ENCODE assay signal across 1 cellular context in genomic region chr9:35161713-35162604, GRCh38.
A peak's percentile ranks its signal among the peaks of the same experiment; 100 is the strongest.
TF ChIP-seq lines count a peak whose summit lies in the region.

TSS of gene UNC13B (plus strand) at chr9:35162009. CDS start at chr9:35162284, 275 bp downstream.

TF ChIP-seq in K562, 482 proteins besides CTCF, POLR2A, EP300 and RAD21 (continued from another document and continues in another):
- TF ChIP-seq VEZF1 (CRISPR knock-in tag; IDR thresholded peaks at IDR 0.05) (peak; percentile 95), EHMT2 (IDR thresholded peaks at IDR 0.05) (no peak), ZSCAN29 (IDR thresholded peaks at IDR 0.05) (no peak), HIVEP1 (CRISPR knock-in tag; IDR thresholded peaks at IDR 0.05) (no peak), TCF7L2 (IDR thresholded peaks at IDR 0.05; ENCODE audit: low read depth, low read length) (no peak), ZBTB2 (IDR thresholded peaks at IDR 0.05) (no peak), NR1H2 (CRISPR knock-in tag; IDR thresholded peaks at IDR 0.05) (no peak), PML (IDR thresholded peaks at IDR 0.05; ENCODE audit: low read length) (no peak), PTRF (tag; IDR thresholded peaks at IDR 0.05) (no peak), FOXA3 (CRISPR knock-in tag; conservative IDR thresholded peaks at IDR 0.05 in 1 of 2, IDR thresholded peaks at IDR 0.05 in 1 of 2) (no peak), FOXA1 (IDR thresholded peaks at IDR 0.05; ENCODE audit: borderline replicate concordance) (no peak), NCOA6 (IDR thresholded peaks at IDR 0.05) (no peak), RBBP5 (IDR thresholded peaks at IDR 0.05; ENCODE audit: borderline replicate concordance, insufficient read depth, low read length, poor library complexity, severe bottlenecking) (peak; percentile 79), ZC3H8 (IDR thresholded peaks at IDR 0.05) (no peak), MED1 (CRISPR knock-in tag; IDR thresholded peaks at IDR 0.05; ENCODE audit: borderline replicate concordance) (no peak), IRF9 (tag; IDR thresholded peaks at IDR 0.05) (no peak), ZNF121 (CRISPR knock-in tag; conservative IDR thresholded peaks at IDR 0.05) (no peak), ARID2 (IDR thresholded peaks at IDR 0.05) (no peak), POLR2H (tag; IDR thresholded peaks at IDR 0.05; ENCODE audit: low read depth) (peak; percentile 35; the same call in 1 of the 2 replicates), EWSR1 (IDR thresholded peaks at IDR 0.05; ENCODE audit: borderline replicate concordance, low read depth, partially characterized antibody) (no peak), DACH1 (IDR thresholded peaks at IDR 0.05; ENCODE audit: partially characterized antibody) (no peak), ZNF217 (CRISPR knock-in tag; IDR thresholded peaks at IDR 0.05) (no peak), TAF9B (IDR thresholded peaks at IDR 0.05; ENCODE audit: partially characterized antibody) (peak; percentile 55), ZNF133 (CRISPR knock-in tag; IDR thresholded peaks at IDR 0.05) (no peak), SNIP1 (IDR thresholded peaks at IDR 0.05; ENCODE audit: low read depth) (no peak), FOXK2 (conservative IDR thresholded peaks at IDR 0.05 in 1 of 2, IDR thresholded peaks at IDR 0.05 in 1 of 2; ENCODE audit: low read depth in 2 of 2) (no peak), STAT5A (IDR thresholded peaks at IDR 0.05; ENCODE audit: borderline replicate concordance, low read length) (no peak), HES1 (IDR thresholded peaks at IDR 0.05; ENCODE audit: low read depth) (no peak), BRCA1 (IDR thresholded peaks at IDR 0.05) (no peak), BRCA1 (CRISPR knock-in tag; IDR thresholded peaks at IDR 0.05) (no peak), MTF1 (CRISPR knock-in tag; IDR thresholded peaks at IDR 0.05; ENCODE audit: borderline replicate concordance) (no peak), MYBL2 (IDR thresholded peaks at IDR 0.05; ENCODE audit: low read depth) (no peak), MYBL2 (CRISPR knock-in tag; IDR thresholded peaks at IDR 0.05; ENCODE audit: borderline replicate concordance) (no peak), XRCC3 (IDR thresholded peaks at IDR 0.05) (no peak), HNRNPUL1 (IDR thresholded peaks at IDR 0.05; ENCODE audit: low read length) (no peak), HDAC3 (IDR thresholded peaks at IDR 0.05; ENCODE audit: borderline replicate concordance, partially characterized antibody) (no peak), CBFA2T2 (conservative IDR thresholded peaks at IDR 0.05) (no peak), ATF4 (CRISPR knock-in tag; IDR thresholded peaks at IDR 0.05) (no peak), HDAC6 (IDR thresholded peaks at IDR 0.05; ENCODE audit: low read depth, low read length) (no peak), RB1 (IDR thresholded peaks at IDR 0.05; ENCODE audit: low read depth) (no peak), ZNF239 (CRISPR knock-in tag; IDR thresholded peaks at IDR 0.05) (no peak), PRPF4 (IDR thresholded peaks at IDR 0.05; ENCODE audit: insufficient read depth, low read depth, low read length, poor library complexity, severe bottlenecking) (no peak), POLR2G (IDR thresholded peaks at IDR 0.05; ENCODE audit: low read depth, low read length) (peak; percentile 93), NONO (IDR thresholded peaks at IDR 0.05; ENCODE audit: low read depth in 2 of 2, low read length in 1 of 2) (peak in 1 of 2 experiments; percentile 52; a peak in 1 of 4 replicates), FOXJ2 (tag; IDR thresholded peaks at IDR 0.05) (no peak)
- TF ChIP-seq, protein P1, sequence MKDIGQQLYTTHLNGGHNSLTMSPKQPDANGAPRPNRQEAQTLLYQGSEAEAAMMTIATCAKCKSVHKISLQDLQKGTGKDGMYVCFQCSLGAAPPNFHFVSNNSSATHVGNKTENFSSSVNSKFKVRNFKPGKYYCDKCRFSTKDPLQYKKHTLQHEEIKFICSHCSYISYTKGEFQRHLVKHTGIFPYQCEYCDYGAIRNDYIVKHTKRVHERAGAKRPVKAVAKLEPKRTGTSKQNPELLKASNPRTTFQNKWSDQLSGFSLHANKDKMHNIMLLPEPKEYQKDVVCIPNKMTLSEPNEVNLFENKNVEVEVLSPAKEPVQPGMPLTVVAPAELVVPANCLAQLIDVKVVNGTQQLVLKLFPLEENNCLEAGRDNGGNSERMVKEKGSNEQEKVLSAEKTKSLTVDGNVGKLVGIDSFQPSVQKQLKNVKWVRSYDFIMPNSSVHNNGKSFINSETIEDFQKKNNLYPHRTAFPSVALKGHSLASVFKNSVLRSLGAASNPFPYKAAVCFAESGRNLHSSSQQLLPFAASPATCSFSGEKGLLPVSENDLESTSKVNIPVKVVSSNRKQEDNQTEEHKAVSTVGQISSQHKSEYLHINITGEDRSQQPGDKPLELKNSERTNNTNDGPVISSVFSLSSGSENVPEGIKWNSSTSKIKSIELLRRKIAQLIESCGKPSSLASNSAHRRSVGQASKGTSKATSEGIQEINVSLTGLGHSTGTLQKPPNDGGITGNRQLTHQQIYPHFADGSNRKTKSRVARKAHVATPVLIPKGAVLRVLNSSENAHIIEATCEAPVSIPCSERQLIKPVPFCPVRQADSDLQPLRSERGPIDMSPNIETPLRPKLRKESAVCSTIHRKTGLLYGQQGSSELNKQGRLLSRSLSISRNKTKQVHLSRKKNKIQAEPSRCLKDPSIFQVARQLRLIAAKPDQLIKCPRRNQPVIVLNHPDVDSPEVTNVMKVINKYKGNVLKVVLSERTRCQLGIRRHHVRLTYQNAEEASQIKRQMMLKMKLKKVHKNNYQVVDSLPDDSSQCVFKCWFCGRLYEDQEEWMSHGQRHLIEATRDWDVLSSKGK (CRISPR knock-in tag; IDR thresholded peaks at IDR 0.05): no peak
- TF ChIP-seq, protein P2, sequence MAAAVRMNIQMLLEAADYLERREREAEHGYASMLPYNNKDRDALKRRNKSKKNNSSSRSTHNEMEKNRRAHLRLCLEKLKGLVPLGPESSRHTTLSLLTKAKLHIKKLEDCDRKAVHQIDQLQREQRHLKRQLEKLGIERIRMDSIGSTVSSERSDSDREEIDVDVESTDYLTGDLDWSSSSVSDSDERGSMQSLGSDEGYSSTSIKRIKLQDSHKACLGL (CRISPR knock-in tag; IDR thresholded peaks at IDR 0.05; ENCODE audit: borderline replicate concordance, poor library complexity, severe bottlenecking): no peak
- TF ChIP-seq, protein P3, sequence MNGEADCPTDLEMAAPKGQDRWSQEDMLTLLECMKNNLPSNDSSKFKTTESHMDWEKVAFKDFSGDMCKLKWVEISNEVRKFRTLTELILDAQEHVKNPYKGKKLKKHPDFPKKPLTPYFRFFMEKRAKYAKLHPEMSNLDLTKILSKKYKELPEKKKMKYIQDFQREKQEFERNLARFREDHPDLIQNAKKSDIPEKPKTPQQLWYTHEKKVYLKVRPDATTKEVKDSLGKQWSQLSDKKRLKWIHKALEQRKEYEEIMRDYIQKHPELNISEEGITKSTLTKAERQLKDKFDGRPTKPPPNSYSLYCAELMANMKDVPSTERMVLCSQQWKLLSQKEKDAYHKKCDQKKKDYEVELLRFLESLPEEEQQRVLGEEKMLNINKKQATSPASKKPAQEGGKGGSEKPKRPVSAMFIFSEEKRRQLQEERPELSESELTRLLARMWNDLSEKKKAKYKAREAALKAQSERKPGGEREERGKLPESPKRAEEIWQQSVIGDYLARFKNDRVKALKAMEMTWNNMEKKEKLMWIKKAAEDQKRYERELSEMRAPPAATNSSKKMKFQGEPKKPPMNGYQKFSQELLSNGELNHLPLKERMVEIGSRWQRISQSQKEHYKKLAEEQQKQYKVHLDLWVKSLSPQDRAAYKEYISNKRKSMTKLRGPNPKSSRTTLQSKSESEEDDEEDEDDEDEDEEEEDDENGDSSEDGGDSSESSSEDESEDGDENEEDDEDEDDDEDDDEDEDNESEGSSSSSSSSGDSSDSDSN (IDR thresholded peaks at IDR 0.05; ENCODE audit: borderline replicate concordance in 1 of 2, low read depth in 2 of 2, low read length in 2 of 2): peak; percentile 12 to 65; a peak in 2 of 4 replicates
- TF ChIP-seq, protein P4, sequence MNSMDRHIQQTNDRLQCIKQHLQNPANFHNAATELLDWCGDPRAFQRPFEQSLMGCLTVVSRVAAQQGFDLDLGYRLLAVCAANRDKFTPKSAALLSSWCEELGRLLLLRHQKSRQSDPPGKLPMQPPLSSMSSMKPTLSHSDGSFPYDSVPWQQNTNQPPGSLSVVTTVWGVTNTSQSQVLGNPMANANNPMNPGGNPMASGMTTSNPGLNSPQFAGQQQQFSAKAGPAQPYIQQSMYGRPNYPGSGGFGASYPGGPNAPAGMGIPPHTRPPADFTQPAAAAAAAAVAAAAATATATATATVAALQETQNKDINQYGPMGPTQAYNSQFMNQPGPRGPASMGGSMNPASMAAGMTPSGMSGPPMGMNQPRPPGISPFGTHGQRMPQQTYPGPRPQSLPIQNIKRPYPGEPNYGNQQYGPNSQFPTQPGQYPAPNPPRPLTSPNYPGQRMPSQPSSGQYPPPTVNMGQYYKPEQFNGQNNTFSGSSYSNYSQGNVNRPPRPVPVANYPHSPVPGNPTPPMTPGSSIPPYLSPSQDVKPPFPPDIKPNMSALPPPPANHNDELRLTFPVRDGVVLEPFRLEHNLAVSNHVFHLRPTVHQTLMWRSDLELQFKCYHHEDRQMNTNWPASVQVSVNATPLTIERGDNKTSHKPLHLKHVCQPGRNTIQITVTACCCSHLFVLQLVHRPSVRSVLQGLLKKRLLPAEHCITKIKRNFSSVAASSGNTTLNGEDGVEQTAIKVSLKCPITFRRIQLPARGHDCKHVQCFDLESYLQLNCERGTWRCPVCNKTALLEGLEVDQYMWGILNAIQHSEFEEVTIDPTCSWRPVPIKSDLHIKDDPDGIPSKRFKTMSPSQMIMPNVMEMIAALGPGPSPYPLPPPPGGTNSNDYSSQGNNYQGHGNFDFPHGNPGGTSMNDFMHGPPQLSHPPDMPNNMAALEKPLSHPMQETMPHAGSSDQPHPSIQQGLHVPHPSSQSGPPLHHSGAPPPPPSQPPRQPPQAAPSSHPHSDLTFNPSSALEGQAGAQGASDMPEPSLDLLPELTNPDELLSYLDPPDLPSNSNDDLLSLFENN (IDR thresholded peaks at IDR 0.05; ENCODE audit: low read depth in 2 of 2, low read length in 2 of 2): no peak
- TF ChIP-seq, protein P5, sequence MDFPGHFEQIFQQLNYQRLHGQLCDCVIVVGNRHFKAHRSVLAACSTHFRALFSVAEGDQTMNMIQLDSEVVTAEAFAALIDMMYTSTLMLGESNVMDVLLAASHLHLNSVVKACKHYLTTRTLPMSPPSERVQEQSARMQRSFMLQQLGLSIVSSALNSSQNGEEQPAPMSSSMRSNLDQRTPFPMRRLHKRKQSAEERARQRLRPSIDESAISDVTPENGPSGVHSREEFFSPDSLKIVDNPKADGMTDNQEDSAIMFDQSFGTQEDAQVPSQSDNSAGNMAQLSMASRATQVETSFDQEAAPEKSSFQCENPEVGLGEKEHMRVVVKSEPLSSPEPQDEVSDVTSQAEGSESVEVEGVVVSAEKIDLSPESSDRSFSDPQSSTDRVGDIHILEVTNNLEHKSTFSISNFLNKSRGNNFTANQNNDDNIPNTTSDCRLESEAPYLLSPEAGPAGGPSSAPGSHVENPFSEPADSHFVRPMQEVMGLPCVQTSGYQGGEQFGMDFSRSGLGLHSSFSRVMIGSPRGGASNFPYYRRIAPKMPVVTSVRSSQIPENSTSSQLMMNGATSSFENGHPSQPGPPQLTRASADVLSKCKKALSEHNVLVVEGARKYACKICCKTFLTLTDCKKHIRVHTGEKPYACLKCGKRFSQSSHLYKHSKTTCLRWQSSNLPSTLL (IDR thresholded peaks at IDR 0.05): no peak
